In the genomic region with DNA sequence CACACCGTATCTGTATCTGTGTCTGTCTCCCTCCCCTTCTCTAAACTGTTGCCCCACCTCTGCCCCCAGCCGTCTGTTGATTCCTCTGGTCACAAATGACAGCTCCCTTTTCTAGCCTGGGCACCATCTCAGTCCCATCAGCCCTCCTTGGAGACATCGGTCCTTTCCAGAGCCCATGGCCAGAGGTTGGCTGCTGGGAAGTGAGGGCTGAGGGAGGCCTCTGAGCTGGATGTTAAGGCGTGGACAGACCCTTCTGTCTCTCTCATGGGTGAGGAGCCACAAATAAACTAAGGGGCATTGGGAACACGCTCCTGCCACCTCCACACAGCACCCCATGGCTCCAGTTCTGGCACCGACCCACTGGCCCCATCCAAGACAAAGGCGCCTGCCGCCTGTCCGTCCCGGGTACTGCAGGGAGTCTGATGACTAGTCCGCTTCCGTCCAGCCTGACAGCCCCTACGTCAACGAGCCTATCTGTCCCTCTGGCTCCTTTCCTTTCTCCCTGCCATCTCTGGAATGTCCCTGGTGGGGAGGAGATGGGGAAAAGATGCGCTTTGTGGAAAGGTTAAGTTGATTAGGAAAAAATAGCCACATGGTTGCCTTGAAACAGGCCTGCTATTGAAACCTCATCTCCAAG, we compare ENCODE assay signal across 12 cellular contexts. TPM values are rescaled to one million over a fixed set of nuclear protein-coding genes. Genes with fewer than 3 reads are reported as not detected.
DNase-seq lines count a peak whose midpoint lies in the region; ATAC-seq and TF ChIP-seq lines count a peak whose summit lies in the region.
"Had no signal": no experiment of that assay in that cellular context is flagged by ENCODE, and none has a peak within 500 bp of the region (broad histone marks: within the 10 kb centered on the region; RNA-seq: fewer than 3 reads in every experiment).

No MANE protein-coding gene starts in this region.

- no peaks in the 10 kb centered on the region for H3K27me3 ChIP-seq in brain microvascular endothelial cell (replicated peaks)
- H3K27me3 ChIP-seq in rectal smooth muscle tissue (ENCODE audit: control insufficient read depth, insufficient read depth, low read length): peaks cover 7% of the 10 kb centered on the region
- H3K27me3 ChIP-seq: BE2C had no signal

- no peak overlapping the region for H3K4me3 Mint-ChIP-seq in activated CD8-positive, alpha-beta T cell treated with anti-CD3 and anti-CD28 coated beads, Interleukin-2, amount 10 ng/mL, durations not matched to agents 7 days and 5 days

- POLR2A ChIA-PET in activated CD8-positive, alpha-beta T cell treated with anti-CD3 and anti-CD28 coated beads, Interleukin-2, amount 10 ng/mL, durations not matched to agents 7 days and 5 days (lab: Charles Lee): no interaction called here

- no peaks in the 10 kb centered on the region for H3K4me1 ChIP-seq in rectal smooth muscle tissue (ENCODE audit: control insufficient read depth, insufficient read depth, low read length)
- H3K4me1 ChIP-seq: BE2C had no signal

- in situ Hi-C loops in brain microvascular endothelial cell (cut with HindIII; ENCODE audit: low pct_ligation_motif_present, low sequenced_read_pairs) (no loop called here), ACHN (cut with HindIII; ENCODE audit: low pct_ligation_motif_present, low pct_unique_long_range_greater_than_20kb, low sequenced_read_pairs) (no loop called here)

- H3K36me3 ChIP-seq in brain microvascular endothelial cell (replicated peaks) (no peaks in the 10 kb centered on the region), rectal smooth muscle tissue (ENCODE audit: control insufficient read depth, insufficient read depth, low read length) (no peaks in the 10 kb centered on the region)
- H3K36me3 ChIP-seq: BE2C had no signal

- no peak for TF ChIP-seq CTCF in GM12865 (IDR thresholded peaks at IDR 0.05; ENCODE audit: insufficient read depth, low read depth, low read length, missing control alignments)
- TF ChIP-seq CTCF in brain microvascular endothelial cell (IDR thresholded peaks at IDR 0.05; ENCODE audit: low read depth, low read length, missing control alignments): peak; percentile 48

- H3K27ac Mint-ChIP-seq in activated CD8-positive, alpha-beta T cell treated with anti-CD3 and anti-CD28 coated beads, Interleukin-2, amount 10 ng/mL, durations not matched to agents 7 days and 5 days: no peak overlapping the region

- no peak for ATAC-seq in activated CD8-positive, alpha-beta T cell treated with anti-CD3 and anti-CD28 coated beads, Interleukin-2, amount 10 ng/mL, durations not matched to agents 7 days and 5 days

- no peaks in the 10 kb centered on the region for H3K9me3 Mint-ChIP-seq in activated CD8-positive, alpha-beta T cell treated with anti-CD3 and anti-CD28 coated beads, Interleukin-2, amount 10 ng/mL, durations not matched to agents 7 days and 5 days (ENCODE audit: insufficient read depth)

- no peak overlapping the region for H3K9ac ChIP-seq in rectal smooth muscle tissue (ENCODE audit: low read length)

- peak; percentile 18 for DNase-seq in GM12865 (ENCODE audit: low read depth)
- DNase-seq in brain microvascular endothelial cell: peak; percentile 72
- DNase-seq in hepatic stellate cell (ENCODE audit: low spot score): peak; percentile 98
- DNase-seq in activated CD8-positive, alpha-beta T cell treated with anti-CD3 and anti-CD28 coated beads, Interleukin-2, amount 10 ng/mL, durations not matched to agents 7 days and 5 days: no peak
- DNase-seq in activated T-cell treated with anti-CD3 and anti-CD28 coated beads, Interleukin-2, amount 50 U/mL, for 48 hours: no peak
- no peak for DNase-seq in ACHN
- no peak for DNase-seq in GM19238 (ENCODE audit: insufficient read length, low spot score)
- DNase-seq: BE2C, mammary epithelial cell, T-helper 2 cell had no signal

- H3K27ac ChIP-seq in brain microvascular endothelial cell (peak overlapping the region; percentile 4), rectal smooth muscle tissue (ENCODE audit: low read depth, low read length) (peak overlapping the region; percentile 57)

- no peak overlapping the region for H3K4me3 ChIP-seq in GM12865 (ENCODE audit: low read depth, low read length)
- H3K4me3 ChIP-seq in brain microvascular endothelial cell (ENCODE audit: low read depth, low read length): no peak overlapping the region
- no peak overlapping the region for H3K4me3 ChIP-seq in rectal smooth muscle tissue (ENCODE audit: low read length)

- H3K27me3 Mint-ChIP-seq in activated CD8-positive, alpha-beta T cell treated with anti-CD3 and anti-CD28 coated beads, Interleukin-2, amount 10 ng/mL, durations not matched to agents 7 days and 5 days (ENCODE audit: low read depth): peaks cover 54% of the 10 kb centered on the region

- CTCF ChIA-PET in activated CD8-positive, alpha-beta T cell treated with anti-CD3 and anti-CD28 coated beads, Interleukin-2, amount 10 ng/mL, durations not matched to agents 7 days and 5 days (lab: Charles Lee): interaction anchor here (3.3 kb wide), 1 partner anchor 64 kb away, joined by 23 read pairs; no protein-coding TSS in a partner anchor

- no peaks in the 10 kb centered on the region for H3K36me3 Mint-ChIP-seq in activated CD8-positive, alpha-beta T cell treated with anti-CD3 and anti-CD28 coated beads, Interleukin-2, amount 10 ng/mL, durations not matched to agents 7 days and 5 days (ENCODE audit: low read depth)

- H3K4me1 Mint-ChIP-seq in activated CD8-positive, alpha-beta T cell treated with anti-CD3 and anti-CD28 coated beads, Interleukin-2, amount 10 ng/mL, durations not matched to agents 7 days and 5 days (ENCODE audit: low read depth): peaks cover 40% of the 10 kb centered on the region

RNA-seq across cellular contexts. Expression of gene PDGFB, which starts 10.5 kb away (rescaled TPM):
- under 1 TPM; 0.18 to 0.34 TPM for total RNA-seq in activated CD8-positive, alpha-beta T cell treated with anti-CD3 and anti-CD28 coated beads, Interleukin-2, amount 10 ng/mL, durations not matched to agents 7 days and 5 days
- total RNA-seq: NCI-H460 had no signal

Comparison
In these comparisons a context has a peak if more than half of its experiments do, and no peak if none do; other contexts are left out.
1. DNase-seq: peak in GM12865 (single experiment), brain microvascular endothelial cell (single experiment) and hepatic stellate cell (single experiment); none in activated CD8-positive, alpha-beta T cell treated with anti-CD3 and anti-CD28 coated beads, Interleukin-2, amount 10 ng/mL, durations not matched to agents 7 days and 5 days (single experiment), activated T-cell treated with anti-CD3 and anti-CD28 coated beads, Interleukin-2, amount 50 U/mL, for 48 hours (0 of 2), ACHN (single experiment) and GM19238 (single experiment).